Comparison of ENCODE assay signal across 8 cellular contexts in the genomic region with DNA sequence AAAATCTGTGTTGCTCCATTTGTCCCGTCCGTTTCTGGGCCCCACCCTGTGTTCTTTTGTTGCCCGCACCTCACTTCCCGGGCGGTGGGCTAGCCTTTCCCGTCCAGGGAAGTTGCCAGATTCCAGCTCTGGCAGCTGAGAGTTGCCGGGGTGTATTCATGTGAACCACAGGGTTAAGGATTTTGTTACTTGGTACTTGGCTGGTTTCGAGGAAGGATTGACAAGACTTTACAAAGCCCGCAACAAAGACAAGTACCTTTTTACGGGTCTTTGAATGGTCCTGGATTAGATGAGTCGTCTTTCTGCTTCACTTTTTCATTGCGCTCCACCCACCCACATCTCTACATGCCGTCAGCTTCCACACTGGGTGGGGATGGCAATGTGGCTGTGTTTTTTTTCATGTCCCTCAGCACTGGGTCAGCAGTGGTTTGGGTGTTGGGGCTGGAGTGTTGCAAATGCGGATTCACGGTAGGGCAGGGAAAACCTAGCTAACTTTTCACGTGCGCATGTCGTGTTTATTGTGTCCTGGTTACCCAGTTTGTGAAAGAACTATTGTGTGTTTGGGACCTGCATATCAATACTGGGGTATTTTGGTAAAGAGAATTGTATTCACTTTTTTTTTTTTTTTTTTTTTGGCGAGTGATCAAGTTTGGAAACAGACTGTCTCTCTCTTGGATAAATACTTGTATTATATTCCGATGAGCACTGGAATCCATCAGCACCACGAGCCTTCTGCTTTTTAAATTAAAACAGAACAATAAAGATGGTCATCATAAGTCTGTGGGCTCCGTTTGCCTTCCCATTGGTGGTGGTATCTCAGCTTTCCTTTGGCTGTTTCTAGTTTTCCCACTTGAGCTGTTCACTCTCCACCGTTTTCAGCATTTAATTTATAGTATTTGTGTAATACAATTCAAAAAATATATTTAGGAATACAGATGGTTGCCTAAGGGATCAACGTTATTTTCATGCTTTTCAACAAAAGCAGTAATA. TPM values are rescaled to one million over a fixed set of nuclear protein-coding genes. Genes with fewer than 3 reads are reported as not detected.
DNase-seq lines count a peak whose midpoint lies in the region; ATAC-seq and TF ChIP-seq lines count a peak whose summit lies in the region.

No MANE protein-coding gene starts in this region.

- POLR2A ChIA-PET in PC-3 (lab: Charles Lee; ENCODE audit: unreplicated experiment): no interaction called here

- H3K79me2 ChIP-seq in PC-3 (ENCODE audit: low read length): peaks cover 20% of the 10 kb centered on the region

- H3K36me3 ChIP-seq in CD4-positive, CD25-positive, alpha-beta regulatory T cell (ENCODE audit: control insufficient read depth, insufficient read depth, low read length): no peaks in the 10 kb centered on the region
- H3K36me3 ChIP-seq in PC-3 (ENCODE audit: low read depth, low read length) (no peaks in the 10 kb centered on the region), body of pancreas (replicated peaks in 1 of 2; ENCODE audit: insufficient read depth in 1 of 2, low read depth in 2 of 2) (no peaks in the 10 kb centered on the region), liver (ENCODE audit: control insufficient read depth in 4 of 4, insufficient read depth in 3 of 4, low read depth in 1 of 4, low read length in 3 of 4) (no peaks in the 10 kb centered on the region)

- peak overlapping the region; percentile 75 for H2AFZ ChIP-seq in PC-3 (ENCODE audit: low read length)

- H3K4me3 ChIP-seq in CD4-positive, CD25-positive, alpha-beta regulatory T cell (ENCODE audit: low read depth, low read length): peak overlapping the region; percentile 91
- H3K4me3 ChIP-seq in PC-3 (ENCODE audit: low read length) (peak overlapping the region; percentile 74), body of pancreas (peak overlapping the region in 1 of 2 donors; percentile 41), liver (ENCODE audit: low read depth in 1 of 3, low read length in 3 of 3) (peak overlapping the region; percentile 69 to 91 (median 69))

- no peaks in the 10 kb centered on the region for H3K9me3 ChIP-seq in CD4-positive, CD25-positive, alpha-beta regulatory T cell (ENCODE audit: control insufficient read depth in 2 of 2, low read length in 2 of 2)
- H3K9me3 ChIP-seq in PC-3 (ENCODE audit: low read length): no peaks in the 10 kb centered on the region
- H3K9me3 ChIP-seq in body of pancreas: no peaks in the 10 kb centered on the region
- H3K9me3 ChIP-seq in liver (ENCODE audit: control insufficient read depth in 4 of 4, low read length in 3 of 4): no peaks in the 10 kb centered on the region

- TF ChIP-seq RAD21 in liver (IDR thresholded peaks at IDR 0.05): peak in 1 of 2 donors; percentile 16

- peak in 1 of 3 donors; percentile 57 for DNase-seq in CD4-positive, CD25-positive, alpha-beta regulatory T cell
- DNase-seq in PC-3: peak; percentile 16
- peak in 3 of 4 donors; percentile 40 to 47 (median 42) for DNase-seq in body of pancreas
- DNase-seq in stimulated activated CD8-positive, alpha-beta memory T cell treated with anti-CD3 and anti-CD28 coated beads, Interleukin-15, amount 100 ng/mL, for 4 hours (ENCODE audit: low read depth in 2 of 2): peak; percentile 30 to 44
- no peak for DNase-seq in NCI-H2171 (lab: John Stamatoyannopoulos, UW)
- no peak for DNase-seq in effector CD4-positive, alpha-beta T cell

- H3K9ac ChIP-seq in PC-3 (ENCODE audit: low read length): peak overlapping the region; percentile 74
- peak overlapping the region; percentile 68 to 84 for H3K9ac ChIP-seq in liver (ENCODE audit: low read depth in 1 of 2, low read length in 2 of 2)

- H3K4me1 Mint-ChIP-seq in CD4-positive, CD25-positive, alpha-beta regulatory T cell: peaks cover 24 to 74% (median 60%) of the 10 kb centered on the region in 4 donors

- intact Hi-C loops in PC-3 (cut with micrococcal nuclease): loop anchor here (2.0 to 10.0 kb wide), 3 partner anchors 69 to 251 kb away; no protein-coding TSS in a partner anchor
- intact Hi-C loops in body of pancreas (cut with DNase I): no loop called here

- peak overlapping the region; percentile 91 for H3K4me2 ChIP-seq in PC-3 (ENCODE audit: low read length)

- H3K4me1 ChIP-seq in CD4-positive, CD25-positive, alpha-beta regulatory T cell (ENCODE audit: control insufficient read depth, insufficient read depth, low read length, poor library complexity, severe bottlenecking): peaks cover 42% of the 10 kb centered on the region
- peaks cover 15% of the 10 kb centered on the region for H3K4me1 ChIP-seq in PC-3 (ENCODE audit: insufficient read depth, low read length)
- peaks cover 35% of the 10 kb centered on the region for H3K4me1 ChIP-seq in body of pancreas
- peaks cover 2 to 16% (median 12%) of the 10 kb centered on the region in 4 donors for H3K4me1 ChIP-seq in liver (ENCODE audit: control insufficient read depth in 4 of 4, insufficient read depth in 4 of 4, low read length in 3 of 4)

- ATAC-seq in CD4-positive, CD25-positive, alpha-beta regulatory T cell (ENCODE audit: low read depth in 2 of 2): no peak
- no peak for ATAC-seq in PC-3
- ATAC-seq in body of pancreas: no peak
- ATAC-seq in HG02884 (IDR thresholded peaks at IDR 0.05; ENCODE audit: unreplicated experiment): no peak

- no peaks in the 10 kb centered on the region for H3K36me3 Mint-ChIP-seq in CD4-positive, CD25-positive, alpha-beta regulatory T cell

- peaks cover 0 to 5% (median 0%) of the 10 kb centered on the region in 7 donors for H3K9me3 Mint-ChIP-seq in CD4-positive, CD25-positive, alpha-beta regulatory T cell

- peak overlapping the region; percentile 88 for H3K27ac ChIP-seq in CD4-positive, CD25-positive, alpha-beta regulatory T cell (ENCODE audit: insufficient read depth, low read length, poor library complexity, severe bottlenecking)
- H3K27ac ChIP-seq in PC-3 (ENCODE audit: low read length) (peak overlapping the region; percentile 52; the same call in 1 of the 2 replicates), body of pancreas (peak overlapping the region; percentile 92 to 97 (median 94)), liver (ENCODE audit: low read depth in 1 of 2, low read length in 2 of 2) (peak overlapping the region; percentile 94 to 99)

- peak overlapping the region; percentile 89 to 98 (median 96) for H3K4me3 Mint-ChIP-seq in CD4-positive, CD25-positive, alpha-beta regulatory T cell

- 27 to 41% methylated on average over 24 of the region's 24 CpGs for WGBS in body of pancreas, 2 donors
- WGBS in liver: 38% methylated on average over 24 of the region's 24 CpGs

- peaks cover 4% of the 10 kb centered on the region for H3K27me3 Mint-ChIP-seq in CD4-positive, CD25-positive, alpha-beta regulatory T cell

- TF ChIP-seq POLR2A in body of pancreas (IDR thresholded peaks at IDR 0.05): no peak

- no peaks in the 10 kb centered on the region for H3K27me3 ChIP-seq in CD4-positive, CD25-positive, alpha-beta regulatory T cell (ENCODE audit: control insufficient read depth, insufficient read depth, low read length)
- H3K27me3 ChIP-seq in PC-3 (ENCODE audit: low read length) (no peaks in the 10 kb centered on the region), body of pancreas (no peaks in the 10 kb centered on the region), liver (ENCODE audit: control insufficient read depth in 4 of 4, insufficient read depth in 4 of 4, low read length in 3 of 4) (no peaks in the 10 kb centered on the region)

- no peaks in the 10 kb centered on the region for H3K9me2 ChIP-seq in PC-3 (replicated peaks; ENCODE audit: low read length)

- TF ChIP-seq CTCF in PC-3 (conservative IDR thresholded peaks at IDR 0.05; ENCODE audit: low read depth, low read length) (no peak), body of pancreas (IDR thresholded peaks at IDR 0.05) (no peak), liver (IDR thresholded peaks at IDR 0.05; ENCODE audit: low read depth, low read length, missing input control) (no peak)

- H3K27ac Mint-ChIP-seq in CD4-positive, CD25-positive, alpha-beta regulatory T cell: peak overlapping the region; percentile 95 to 98 (median 98)

- H4K20me1 ChIP-seq in PC-3 (ENCODE audit: low read length): no peaks in the 10 kb centered on the region

- H3F3A ChIP-seq in PC-3 (ENCODE audit: low read length, unreplicated experiment): no peaks in the 10 kb centered on the region

- CTCF ChIA-PET in PC-3 (lab: Charles Lee): no interaction called here

- TSS peak; percentile 54 for BruUV-seq in PC-3 (replicated peaks; lab: Mats Ljungman, UMichigan)

TF ChIP-seq in liver, 16 proteins besides CTCF, POLR2A, EP300 and RAD21:
- TF ChIP-seq GABPA (IDR thresholded peaks at IDR 0.05 in 1 of 2, conservative IDR thresholded peaks at IDR 0.05 in 1 of 2): no peak
- peak; percentile 11 for TF ChIP-seq YY1 (IDR thresholded peaks at IDR 0.05)
- peak in 1 of 2 donors; percentile 27 for TF ChIP-seq RXRA (IDR thresholded peaks at IDR 0.05)
- no peak for TF ChIP-seq NR2F2 (IDR thresholded peaks at IDR 0.05)
- TF ChIP-seq HNF4A (conservative IDR thresholded peaks at IDR 0.05): peak in 1 of 2 donors; percentile 6

RNA-seq across cellular contexts. Expression of a gene that starts 1.2 kb away (rescaled TPM):
- 46.6 TPM for total RNA-seq in CD4-positive, CD25-positive, alpha-beta regulatory T cell
- polyA plus RNA-seq in CD4-positive, CD25-positive, alpha-beta regulatory T cell: 10 to 100 TPM; 45.5 to 48.5 (median 47.5) TPM
- total RNA-seq in PC-3 (2014; rRNA removed): 26.3 and 37.8 TPM in 2 replicates
- total RNA-seq in body of pancreas: 10 to 100 TPM; 13.8 to 34.8 TPM
- total RNA-seq in liver: 10 to 100 TPM in 1 of 2 donors, 1 to 10 TPM in 1; 9.5 to 31.0 TPM
- polyA plus RNA-seq in liver: 10 to 100 TPM; 18.0 to 22.1 TPM

Comparison
In these comparisons a context has a peak if more than half of its experiments do, and no peak if none do; other contexts are left out.
1. DNase-seq: peak in PC-3 (single experiment), body of pancreas (3 of 4) and stimulated activated CD8-positive, alpha-beta memory T cell treated with anti-CD3 and anti-CD28 coated beads, Interleukin-15, amount 100 ng/mL, for 4 hours (2 of 2); none in NCI-H2171 (single experiment) and effector CD4-positive, alpha-beta T cell (single experiment).
2. Peak in every context shown above with its lines, with median percentiles within 50 percentile points of each other: H3K27ac ChIP-seq.